Comparison of ENCODE assay signal across 1 cellular context in genomic region chr5:108531367-108532211, GRCh38.
A peak's percentile ranks its signal among the peaks of the same experiment; 100 is the strongest.
TF ChIP-seq lines count a peak whose summit lies in the region.

No MANE protein-coding gene starts in this region.

TF ChIP-seq in K562, 482 proteins besides CTCF, POLR2A, EP300 and RAD21 (continued from another document and continues in another):
- TF ChIP-seq ZNF280B (CRISPR knock-in tag; IDR thresholded peaks at IDR 0.05) (peak; percentile 97), HSF4 (CRISPR knock-in tag; IDR thresholded peaks at IDR 0.05; ENCODE audit: borderline replicate concordance) (peak; percentile 100), ARID3A (IDR thresholded peaks at IDR 0.05; ENCODE audit: borderline replicate concordance, low read depth, low read length) (peak; percentile 91), ZNF766 (CRISPR knock-in tag; conservative IDR thresholded peaks at IDR 0.05) (peak; percentile 100), ZNF217 (CRISPR knock-in tag; IDR thresholded peaks at IDR 0.05) (no peak), CAMTA2 (CRISPR knock-in tag; conservative IDR thresholded peaks at IDR 0.05) (peak; percentile 96), PML (IDR thresholded peaks at IDR 0.05; ENCODE audit: low read length) (peak; percentile 89), ZC3H11A (IDR thresholded peaks at IDR 0.05; ENCODE audit: low read depth, low read length) (no peak), NCOR1 (IDR thresholded peaks at IDR 0.05) (peak; percentile 96), MNT (conservative IDR thresholded peaks at IDR 0.05) (peak; percentile 72 to 87), ETV1 (tag; conservative IDR thresholded peaks at IDR 0.05; ENCODE audit: low read depth) (peak; percentile 93), FUS (optimal IDR thresholded peaks at IDR 0.05; ENCODE audit: low read depth, low read length) (no peak), NCOA4 (IDR thresholded peaks at IDR 0.05; ENCODE audit: partially characterized antibody) (no peak), ZBTB1 (CRISPR knock-in tag; IDR thresholded peaks at IDR 0.05; ENCODE audit: borderline replicate concordance, low read depth) (no peak), CBX1 (IDR thresholded peaks at IDR 0.05; ENCODE audit: low read depth) (no peak), SREBF2 (CRISPR knock-in tag; IDR thresholded peaks at IDR 0.05) (no peak), TFAM (CRISPR knock-in tag; conservative IDR thresholded peaks at IDR 0.05) (no peak), ZNF445 (CRISPR knock-in tag; IDR thresholded peaks at IDR 0.05; ENCODE audit: low read depth) (peak; percentile 99), ZNF263 (CRISPR knock-in tag; IDR thresholded peaks at IDR 0.05; ENCODE audit: borderline replicate concordance) (no peak; the same call in 1 of the 2 replicates), ZNF407 (IDR thresholded peaks at IDR 0.05; ENCODE audit: low read depth) (no peak), PHB (CRISPR knock-in tag; IDR thresholded peaks at IDR 0.05) (peak; percentile 97), DPF2 (IDR thresholded peaks at IDR 0.05) (peak; percentile 95), SNRNP70 (optimal IDR thresholded peaks at IDR 0.05; ENCODE audit: low read depth, low read length) (no peak), FOXA3 (CRISPR knock-in tag; conservative IDR thresholded peaks at IDR 0.05 in 1 of 2, IDR thresholded peaks at IDR 0.05 in 1 of 2) (peak; percentile 44 to 84; a peak in 3 of 4 replicates)
- TF ChIP-seq, protein P1, sequence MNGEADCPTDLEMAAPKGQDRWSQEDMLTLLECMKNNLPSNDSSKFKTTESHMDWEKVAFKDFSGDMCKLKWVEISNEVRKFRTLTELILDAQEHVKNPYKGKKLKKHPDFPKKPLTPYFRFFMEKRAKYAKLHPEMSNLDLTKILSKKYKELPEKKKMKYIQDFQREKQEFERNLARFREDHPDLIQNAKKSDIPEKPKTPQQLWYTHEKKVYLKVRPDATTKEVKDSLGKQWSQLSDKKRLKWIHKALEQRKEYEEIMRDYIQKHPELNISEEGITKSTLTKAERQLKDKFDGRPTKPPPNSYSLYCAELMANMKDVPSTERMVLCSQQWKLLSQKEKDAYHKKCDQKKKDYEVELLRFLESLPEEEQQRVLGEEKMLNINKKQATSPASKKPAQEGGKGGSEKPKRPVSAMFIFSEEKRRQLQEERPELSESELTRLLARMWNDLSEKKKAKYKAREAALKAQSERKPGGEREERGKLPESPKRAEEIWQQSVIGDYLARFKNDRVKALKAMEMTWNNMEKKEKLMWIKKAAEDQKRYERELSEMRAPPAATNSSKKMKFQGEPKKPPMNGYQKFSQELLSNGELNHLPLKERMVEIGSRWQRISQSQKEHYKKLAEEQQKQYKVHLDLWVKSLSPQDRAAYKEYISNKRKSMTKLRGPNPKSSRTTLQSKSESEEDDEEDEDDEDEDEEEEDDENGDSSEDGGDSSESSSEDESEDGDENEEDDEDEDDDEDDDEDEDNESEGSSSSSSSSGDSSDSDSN (IDR thresholded peaks at IDR 0.05; ENCODE audit: borderline replicate concordance in 1 of 2, low read depth in 2 of 2, low read length in 2 of 2), result no peak
- TF ChIP-seq, protein P2, sequence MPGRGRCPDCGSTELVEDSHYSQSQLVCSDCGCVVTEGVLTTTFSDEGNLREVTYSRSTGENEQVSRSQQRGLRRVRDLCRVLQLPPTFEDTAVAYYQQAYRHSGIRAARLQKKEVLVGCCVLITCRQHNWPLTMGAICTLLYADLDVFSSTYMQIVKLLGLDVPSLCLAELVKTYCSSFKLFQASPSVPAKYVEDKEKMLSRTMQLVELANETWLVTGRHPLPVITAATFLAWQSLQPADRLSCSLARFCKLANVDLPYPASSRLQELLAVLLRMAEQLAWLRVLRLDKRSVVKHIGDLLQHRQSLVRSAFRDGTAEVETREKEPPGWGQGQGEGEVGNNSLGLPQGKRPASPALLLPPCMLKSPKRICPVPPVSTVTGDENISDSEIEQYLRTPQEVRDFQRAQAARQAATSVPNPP (IDR thresholded peaks at IDR 0.05; ENCODE audit: borderline replicate concordance, insufficient read depth, insufficient read length), result no peak
- TF ChIP-seq, protein P3, sequence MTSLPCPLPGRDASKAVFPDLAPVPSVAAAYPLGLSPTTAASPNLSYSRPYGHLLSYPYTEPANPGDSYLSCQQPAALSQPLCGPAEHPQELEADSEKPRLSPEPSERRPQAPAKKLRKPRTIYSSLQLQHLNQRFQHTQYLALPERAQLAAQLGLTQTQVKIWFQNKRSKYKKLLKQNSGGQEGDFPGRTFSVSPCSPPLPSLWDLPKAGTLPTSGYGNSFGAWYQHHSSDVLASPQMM (CRISPR knock-in tag; IDR thresholded peaks at IDR 0.05), result no peak
- TF ChIP-seq, protein P4, sequence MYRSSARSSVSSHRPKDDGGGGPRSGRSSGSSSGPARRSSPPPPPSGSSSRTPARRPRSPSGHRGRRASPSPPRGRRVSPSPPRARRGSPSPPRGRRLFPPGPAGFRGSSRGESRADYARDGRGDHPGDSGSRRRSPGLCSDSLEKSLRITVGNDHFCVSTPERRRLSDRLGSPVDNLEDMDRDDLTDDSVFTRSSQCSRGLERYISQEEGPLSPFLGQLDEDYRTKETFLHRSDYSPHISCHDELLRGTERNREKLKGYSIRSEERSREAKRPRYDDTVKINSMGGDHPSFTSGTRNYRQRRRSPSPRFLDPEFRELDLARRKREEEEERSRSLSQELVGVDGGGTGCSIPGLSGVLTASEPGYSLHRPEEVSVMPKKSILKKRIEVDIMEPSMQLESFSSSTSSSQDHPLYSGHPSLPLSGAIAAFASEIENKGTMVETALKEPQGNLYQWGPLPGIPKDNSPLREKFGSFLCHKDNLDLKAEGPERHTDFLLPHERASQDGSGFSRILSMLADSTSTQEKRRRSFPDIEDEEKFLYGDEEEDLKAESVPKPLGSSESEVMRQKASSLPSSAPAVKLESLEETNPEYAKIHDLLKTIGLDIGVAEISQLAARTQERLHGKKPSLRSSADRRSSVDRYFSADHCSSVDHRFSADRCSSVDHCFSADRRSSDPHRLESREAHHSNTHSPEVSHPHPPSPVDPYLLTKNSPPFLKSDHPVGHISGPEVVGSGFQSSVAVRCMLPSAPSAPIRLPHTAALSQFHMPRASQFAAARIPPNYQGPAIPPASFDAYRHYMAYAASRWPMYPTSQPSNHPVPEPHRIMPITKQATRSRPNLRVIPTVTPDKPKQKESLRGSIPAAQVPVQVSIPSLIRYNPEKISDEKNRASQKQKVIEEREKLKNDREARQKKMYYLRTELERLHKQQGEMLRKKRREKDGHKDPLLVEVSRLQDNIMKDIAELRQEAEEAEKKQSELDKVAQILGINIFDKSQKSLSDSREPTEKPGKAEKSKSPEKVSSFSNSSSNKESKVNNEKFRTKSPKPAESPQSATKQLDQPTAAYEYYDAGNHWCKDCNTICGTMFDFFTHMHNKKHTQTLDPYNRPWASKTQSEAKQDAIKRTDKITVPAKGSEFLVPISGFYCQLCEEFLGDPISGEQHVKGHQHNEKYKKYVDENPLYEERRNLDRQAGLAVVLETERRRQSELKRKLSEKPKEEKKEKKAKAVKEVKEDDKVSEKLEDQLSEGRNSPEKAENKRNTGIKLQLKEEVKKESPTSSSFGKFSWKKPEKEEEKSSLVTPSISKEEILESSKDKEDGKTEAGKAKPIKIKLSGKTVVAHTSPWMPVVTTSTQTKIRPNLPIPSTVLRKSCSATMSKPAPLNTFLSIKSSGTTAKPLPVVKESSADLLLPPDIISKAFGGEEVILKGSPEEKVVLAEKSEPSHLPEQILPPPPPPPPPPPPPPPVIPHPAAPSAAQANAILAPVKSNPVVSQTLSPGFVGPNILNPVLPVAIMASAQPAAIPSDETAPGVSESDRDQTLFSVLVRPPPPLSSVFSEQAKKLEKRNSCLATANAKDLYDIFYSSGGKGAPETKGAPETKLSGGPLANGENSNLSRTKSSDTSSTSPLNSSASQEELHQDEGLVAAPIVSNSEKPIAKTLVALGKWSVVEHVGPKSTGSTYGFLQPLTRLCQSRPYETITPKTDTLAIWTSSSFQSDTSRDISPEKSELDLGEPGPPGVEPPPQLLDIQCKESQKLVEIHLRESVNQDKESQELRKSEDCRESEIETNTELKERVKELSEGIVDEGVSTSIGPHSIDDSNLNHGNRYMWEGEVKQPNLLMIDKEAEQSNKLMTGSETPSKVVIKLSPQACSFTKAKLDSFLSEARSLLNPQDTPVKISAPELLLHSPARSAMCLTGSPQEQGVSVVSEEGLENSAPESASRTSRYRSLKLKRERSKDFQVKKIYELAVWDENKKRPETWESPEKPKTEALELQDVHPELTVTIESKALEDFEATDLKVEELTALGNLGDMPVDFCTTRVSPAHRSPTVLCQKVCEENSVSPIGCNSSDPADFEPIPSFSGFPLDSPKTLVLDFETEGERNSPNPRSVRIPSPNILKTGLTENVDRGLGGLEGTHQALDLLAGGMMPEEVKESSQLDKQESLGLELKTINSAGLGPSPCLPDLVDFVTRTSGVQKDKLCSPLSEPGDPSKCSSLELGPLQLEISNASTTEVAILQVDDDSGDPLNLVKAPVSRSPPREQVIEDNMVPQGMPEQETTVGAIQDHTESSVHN (IDR thresholded peaks at IDR 0.05; ENCODE audit: borderline replicate concordance in 1 of 2, low read depth in 1 of 2), result 0 out of 4 replicates have a peak, but pooled peaks of 1 of the 2 experiments have one; percentile 50
